26 cellular contexts compared by ENCODE assay signal in genomic region chr2:123546348-123546747, GRCh38.
"Had no signal": no experiment of that assay in that cellular context is flagged by ENCODE, and none has a peak within 500 bp of the region (broad histone marks: within the 10 kb centered on the region; RNA-seq: fewer than 3 reads in every experiment).

No MANE protein-coding gene starts in this region.

- H2AFZ ChIP-seq: PC-9 had no signal

- H3K27me3 ChIP-seq: MG63, Peyer's patch had no signal

- H3K9ac ChIP-seq: SK-N-SH had no signal

- H3K36me3 ChIP-seq: MG63, Peyer's patch had no signal

- H3K9me3 ChIP-seq: MG63, Peyer's patch had no signal

- H3K4me1 ChIP-seq: Peyer's patch had no signal

- H3K4me2 ChIP-seq: PC-9, SK-N-SH had no signal

- DNase-seq: IMR-90; Karpas-422; KG1; MG63; NCI-H1092; NCI-H1105 treated with DMSO at 0.1 percent for 48 hours; NCI-H1417 treated with DMSO at 0.1 percent for 48 hours; NCI-H146; NCI-H187; NCI-H2029; NCI-H2081 treated with DMSO at 0.1 percent for 48 hours; NCI-H2171; NCI-H226; NCI-H446; NCI-H510A; NCI-H524 treated with DMSO at 0.1 percent for 48 hours; NCI-H69; NCI-H774; NK-92 treated with Interleukin-12 subunit alpha and Interleukin-12 subunit beta, amount 100 ng/mL, for 24 hours; PC-9; Peyer's patch; SHP77; SK-N-SH; SW 1271; T-cell had no signal

- H3K27ac ChIP-seq: PC-9, Peyer's patch had no signal

- ATAC-seq: HepG2, T-cell had no signal

- H3K4me3 ChIP-seq: MG63, PC-9, Peyer's patch had no signal
